1 cellular context compared by ENCODE assay signal in the genomic region with DNA sequence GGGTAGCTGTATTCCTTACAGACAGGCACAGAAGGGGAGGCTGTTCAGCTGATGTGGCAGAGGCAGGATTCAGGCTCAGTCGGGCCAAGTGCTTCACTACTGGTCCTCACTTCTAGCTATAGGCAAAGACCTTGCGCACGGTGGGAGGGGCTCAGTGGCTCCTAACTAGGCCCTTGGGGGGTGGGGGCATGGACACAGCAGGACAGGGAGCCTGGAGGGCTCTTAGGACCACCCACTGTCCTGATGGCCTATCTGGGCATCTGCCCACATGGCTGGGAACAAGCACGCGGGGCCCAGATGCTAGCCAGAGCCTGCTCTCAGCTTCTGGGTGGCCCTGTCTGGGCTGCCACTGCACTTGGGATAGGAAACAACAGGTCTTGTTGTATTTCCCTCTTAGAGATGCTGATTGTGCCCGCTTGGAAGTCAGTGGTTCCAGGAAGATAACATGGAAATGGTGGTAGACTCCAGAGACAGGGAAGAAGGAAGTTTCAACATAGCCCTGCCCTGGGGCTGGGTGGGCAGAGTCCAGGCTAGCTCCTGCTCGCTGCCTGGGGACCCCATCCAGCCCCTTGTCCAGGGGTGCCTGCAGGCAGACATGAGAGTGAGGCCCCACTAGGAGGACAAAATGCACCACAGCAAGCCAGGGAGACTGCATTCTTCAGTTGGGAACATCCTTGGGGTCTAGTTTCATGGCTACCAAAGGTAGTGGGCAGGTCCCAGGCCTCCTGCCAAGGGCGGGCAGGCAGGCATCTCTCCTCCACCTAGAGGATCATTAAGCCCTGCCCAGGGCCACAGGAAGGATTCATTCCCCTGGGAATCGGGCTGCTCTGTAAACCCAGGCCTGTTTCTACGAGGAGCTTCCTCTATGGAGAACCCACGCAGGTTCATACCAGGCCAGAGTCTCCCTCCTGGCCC.
TF ChIP-seq lines count a peak whose summit lies in the region.

No MANE protein-coding gene starts in this region.

TF ChIP-seq in HepG2, 621 proteins besides CTCF, POLR2A, EP300 and RAD21 (continued from another document):
- TF ChIP-seq UBTF (CRISPR knock-in tag; IDR thresholded peaks at IDR 0.05) (peak; percentile 4; the same call in 1 of the 2 replicates), MNT (IDR thresholded peaks at IDR 0.05) (no peak), KMT2B (CRISPR knock-in tag; IDR thresholded peaks at IDR 0.05) (peak; percentile 40; the same call in 1 of the 2 replicates), ZNF703 (CRISPR knock-in tag; IDR thresholded peaks at IDR 0.05; ENCODE audit: borderline replicate concordance) (no peak), ATF7 (IDR thresholded peaks at IDR 0.05) (no peak), ATF7 (CRISPR knock-in tag; IDR thresholded peaks at IDR 0.05) (0 out of 2 replicates have a peak, but pooled peaks have one; percentile 42)
